ENCODE assay signal across 29 cellular contexts in genomic region chrX:1062351-1062750, GRCh38.
"Had no signal": no experiment of that assay in that cellular context is flagged by ENCODE, and none has a peak within 500 bp of the region (broad histone marks: within the 10 kb centered on the region; RNA-seq: fewer than 3 reads in every experiment).

No MANE protein-coding gene starts in this region.

- ATAC-seq: mucosa of descending colon; naive thymus-derived CD8-positive, alpha-beta T cell; right cardiac atrium; sciatic nerve; stimulated activated naive B cell treated with anti-CD40 and anti-IgM and Interleukin-4, amounts not matched to agents 10 μg/mL and 1 μg/mL and 100 μg/mL, for 72 hours; stimulated activated naive CD8-positive, alpha-beta T cell treated with anti-CD3 and anti-CD28 coated beads, Interleukin-15, Interleukin-2, amounts not matched to agents 100 U/mL and 50 U/mL, for 24 hours had no signal

- H3K27ac ChIP-seq: hepatocyte, left ventricle myocardium inferior, neutrophil, parathyroid adenoma, prostate gland, skin epidermis, stomach, testis, thyroid gland, transverse colon, upper lobe of left lung, vagina had no signal

- DNase-seq: left ventricle myocardium inferior; mesendoderm; midbrain; mucosa of descending colon; naive thymus-derived CD8-positive, alpha-beta T cell; occipital lobe; retina; right cardiac atrium; stimulated activated CD4-positive, alpha-beta T cell treated with anti-CD3 and anti-CD28 coated beads, Interleukin-12 subunit alpha, Interleukin-12 subunit beta, amount 100 ng/mL, for 4 hours; stimulated activated CD4-positive, alpha-beta T cell treated with anti-CD3 and anti-CD28 coated beads, Interleukin-15, amount 100 ng/mL, for 24 hours; stimulated activated CD4-positive, alpha-beta T cell treated with anti-CD3 and anti-CD28 coated beads, Interleukin-2, amount 100 ng/mL, for 24 hours; stimulated activated CD4-positive, alpha-beta T cell treated with anti-CD3 and anti-CD28 coated beads, Interleukin-4, amount 100 ng/mL, for 1 hour; stimulated activated naive B cell treated with anti-CD40 and anti-IgM and Interleukin-4, amounts not matched to agents 10 μg/mL and 1 μg/mL and 100 μg/mL, for 72 hours; stimulated activated naive CD8-positive, alpha-beta T cell treated with anti-CD3 and anti-CD28 coated beads, Interleukin-15, Interleukin-2, amounts not matched to agents 100 U/mL and 50 U/mL, for 24 hours; stomach; testis; thyroid gland; transverse colon; upper lobe of left lung had no signal

- H3K4me3 ChIP-seq: hepatocyte, left ventricle myocardium inferior, lung, mucosa of descending colon, prostate gland, skin epidermis, stomach, testis, thyroid gland, transverse colon, upper lobe of left lung, vagina had no signal

- H3K4me1 ChIP-seq: left ventricle myocardium inferior, parathyroid adenoma, prostate gland, stomach, testis, thyroid gland, transverse colon, upper lobe of left lung, vagina had no signal

- H3K27me3 ChIP-seq: hepatocyte, neutrophil, stomach, testis, thyroid gland, transverse colon, upper lobe of left lung, vagina had no signal

- H3K27ac Mint-ChIP-seq: naive thymus-derived CD8-positive, alpha-beta T cell; nephron; stimulated activated naive B cell treated with anti-CD40 and anti-IgM and Interleukin-4, amounts not matched to agents 10 μg/mL and 1 μg/mL and 100 μg/mL, for 72 hours had no signal

- H3K9me3 Mint-ChIP-seq: neural crest cell had no signal

- H3K36me3 ChIP-seq: left ventricle myocardium inferior, neutrophil, prostate gland, stomach, thyroid gland, transverse colon, upper lobe of left lung, vagina had no signal

- H3K9me3 ChIP-seq: neutrophil, prostate gland, testis, thyroid gland, vagina had no signal

- H3K4me3 Mint-ChIP-seq: naive thymus-derived CD8-positive, alpha-beta T cell; nephron; neural crest cell; stimulated activated naive B cell treated with anti-CD40 and anti-IgM and Interleukin-4, amounts not matched to agents 10 μg/mL and 1 μg/mL and 100 μg/mL, for 72 hours had no signal

- H3K4me1 Mint-ChIP-seq: naive thymus-derived CD8-positive, alpha-beta T cell; nephron; neural crest cell; stimulated activated naive B cell treated with anti-CD40 and anti-IgM and Interleukin-4, amounts not matched to agents 10 μg/mL and 1 μg/mL and 100 μg/mL, for 72 hours had no signal
